Comparison of ENCODE assay signal across 8 cellular contexts in the genomic region with DNA sequence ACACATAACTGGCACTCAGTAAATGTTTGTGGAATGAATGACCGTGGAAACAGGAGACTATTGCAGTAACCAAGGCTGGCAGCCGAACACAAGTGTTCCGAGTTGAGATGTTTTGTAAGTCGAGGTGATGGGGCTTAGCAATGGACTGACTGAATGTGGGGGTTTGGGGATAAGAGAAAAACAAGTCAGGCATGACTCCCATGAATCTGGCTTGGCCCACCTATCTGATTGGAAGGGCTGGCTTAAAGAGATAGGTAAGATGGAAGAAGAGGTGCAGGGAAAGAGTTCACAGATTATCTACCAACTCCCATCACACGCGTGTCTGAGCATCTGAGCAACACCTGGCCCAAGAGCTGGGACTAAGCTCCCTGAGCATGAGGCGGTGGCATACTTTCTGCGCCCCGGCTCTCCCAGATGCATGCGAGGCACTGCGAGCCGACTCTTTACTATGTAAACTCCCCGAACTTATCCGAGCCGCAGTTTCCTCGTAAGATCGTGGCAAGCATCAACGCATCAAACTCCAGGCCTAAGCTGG. TPM values are rescaled to one million over a fixed set of nuclear protein-coding genes. Genes with fewer than 3 reads are reported as not detected.
DNase-seq lines count a peak whose midpoint lies in the region; ATAC-seq and TF ChIP-seq lines count a peak whose summit lies in the region.

No MANE protein-coding gene starts in this region.

- no peaks in the 10 kb centered on the region for H3K9me3 Mint-ChIP-seq in CD8-positive, alpha-beta T cell

- peaks cover 22% of the 10 kb centered on the region for H3K4me1 ChIP-seq in CD8-positive, alpha-beta T cell (ENCODE audit: insufficient read depth, low read length)
- peaks cover 18% of the 10 kb centered on the region for H3K4me1 ChIP-seq in effector memory CD4-positive, alpha-beta T cell (ENCODE audit: control insufficient read depth, insufficient read depth, low read length, poor library complexity, severe bottlenecking)
- peaks cover 18% of the 10 kb centered on the region for H3K4me1 ChIP-seq in neuron (ENCODE audit: insufficient read depth, low read length)

- no peaks in the 10 kb centered on the region for H3K9me3 ChIP-seq in CD8-positive, alpha-beta T cell (ENCODE audit: low read length)
- no peaks in the 10 kb centered on the region for H3K9me3 ChIP-seq in effector memory CD4-positive, alpha-beta T cell (ENCODE audit: control insufficient read depth, low read length)
- H3K9me3 ChIP-seq in neuron (ENCODE audit: low read length): no peaks in the 10 kb centered on the region

- H3K4me1 Mint-ChIP-seq in CD8-positive, alpha-beta T cell (ENCODE audit: low read depth): peaks cover 41% of the 10 kb centered on the region

- H3K27me3 ChIP-seq in CD8-positive, alpha-beta T cell (ENCODE audit: insufficient read depth, low read length): no peaks in the 10 kb centered on the region
- H3K27me3 ChIP-seq in effector memory CD4-positive, alpha-beta T cell (replicated peaks; ENCODE audit: control insufficient read depth, insufficient read depth, low read length, poor library complexity, severe bottlenecking): no peaks in the 10 kb centered on the region
- no peaks in the 10 kb centered on the region for H3K27me3 ChIP-seq in neuron (ENCODE audit: insufficient read depth, low read length)

- H3K27me3 Mint-ChIP-seq in CD8-positive, alpha-beta T cell (ENCODE audit: low read depth): no peaks in the 10 kb centered on the region

- CTCF ChIA-PET in CD8-positive, alpha-beta T cell (lab: Charles Lee): interaction anchor here (1.1 to 2.3 kb wide), 3 partner anchors 19 to 101 kb away, joined by 4 to 9 read pairs (median 6); a partner anchor contains a TSS

- TF ChIP-seq POLR2A in NB4 (IDR thresholded peaks at IDR 0.05; ENCODE audit: extremely low read depth, insufficient read length): no peak

- H3K4me3 Mint-ChIP-seq in CD8-positive, alpha-beta T cell: peak overlapping the region; percentile 99

- peak overlapping the region; percentile 97 for H3K27ac Mint-ChIP-seq in CD8-positive, alpha-beta T cell

- peak overlapping the region; percentile 56 for H2AFZ ChIP-seq in neuron (ENCODE audit: low read depth, low read length)

- peak overlapping the region; percentile 95 for H3K4me3 ChIP-seq in CD8-positive, alpha-beta T cell (ENCODE audit: low read depth, low read length)
- peak overlapping the region; percentile 90 for H3K4me3 ChIP-seq in NB4 (ENCODE audit: low read depth, low read length)
- H3K4me3 ChIP-seq in effector memory CD4-positive, alpha-beta T cell (ENCODE audit: insufficient read depth, low read depth, low read length, poor library complexity, severe bottlenecking): peak overlapping the region; percentile 85
- H3K4me3 ChIP-seq in neuron (ENCODE audit: low read length): peak overlapping the region; percentile 64

- no peaks in the 10 kb centered on the region for H3K36me3 ChIP-seq in CD8-positive, alpha-beta T cell (ENCODE audit: insufficient read depth, low read length)
- H3K36me3 ChIP-seq in effector memory CD4-positive, alpha-beta T cell (ENCODE audit: control insufficient read depth, insufficient read depth, low read length): peaks cover 9% of the 10 kb centered on the region
- peaks cover 20% of the 10 kb centered on the region for H3K36me3 ChIP-seq in neuron (ENCODE audit: insufficient read depth, low read length)

- peaks cover 28% of the 10 kb centered on the region for H3K36me3 Mint-ChIP-seq in CD8-positive, alpha-beta T cell

- intact Hi-C loops in CD8-positive, alpha-beta T cell (cut with DNase I, micrococcal nuclease): loop anchor here (1.0 to 10.0 kb wide), 7 partner anchors 15 to 618 kb away; a partner anchor contains a TSS

- DNase-seq in CD8-positive, alpha-beta T cell: no peak
- DNase-seq in NB4 (ENCODE audit: low read depth) (no peak), activated gamma-delta T cell (lab: John Stamatoyannopoulos, UW) (no peak), KBM-7 (no peak)
- DNase-seq in effector memory CD4-positive, alpha-beta T cell: no peak

- no peak for ATAC-seq in CD8-positive, alpha-beta T cell
- ATAC-seq in GM19023 (IDR thresholded peaks at IDR 0.05; ENCODE audit: unreplicated experiment) (no peak), GM18858 (IDR thresholded peaks at IDR 0.05; ENCODE audit: unreplicated experiment) (no peak)

- POLR2A ChIA-PET in CD8-positive, alpha-beta T cell (lab: Charles Lee): interaction anchor here (1.1 to 3.5 kb wide), 9 partner anchors 10 to 617 kb away, joined by 4 to 50 read pairs (median 7); a partner anchor contains a TSS

- TF ChIP-seq CTCF in CD8-positive, alpha-beta T cell (IDR thresholded peaks at IDR 0.05): no peak
- no peak for TF ChIP-seq CTCF in NB4 (IDR thresholded peaks at IDR 0.05; ENCODE audit: low read depth, low read length)

- H3K27ac ChIP-seq in CD8-positive, alpha-beta T cell (ENCODE audit: low read depth, low read length): peak overlapping the region; percentile 97
- peak overlapping the region; percentile 87 for H3K27ac ChIP-seq in effector memory CD4-positive, alpha-beta T cell (ENCODE audit: insufficient read depth, low read length, poor library complexity, severe bottlenecking)

- in situ Hi-C loops in KBM-7 (cut with MboI; ENCODE audit: low pct_unique_long_range_greater_than_20kb, low sequenced_read_pairs): no loop called here

RNA-seq across cellular contexts. Expression of a gene that starts 0.5 kb away (rescaled TPM):
- total RNA-seq in CD8-positive, alpha-beta T cell: 10 to 100 TPM; 32.5 to 34.6 TPM

RNA-seq across cellular contexts. Expression of a gene that starts 0.8 kb away (rescaled TPM):
- 10 to 100 TPM; 15.3 to 15.5 TPM for total RNA-seq in CD8-positive, alpha-beta T cell

RNA-seq across cellular contexts. Expression of a gene that starts 15.7 kb away (rescaled TPM):
- total RNA-seq in CD8-positive, alpha-beta T cell: 1 to 10 TPM; 3.7 to 4.6 TPM

RNA-seq across cellular contexts. Expression of a gene that starts 22.6 kb away (rescaled TPM):
- 10 to 100 TPM; 26.8 to 27.5 TPM for total RNA-seq in CD8-positive, alpha-beta T cell

RNA-seq across cellular contexts. Expression of a gene that starts 30.3 kb away (rescaled TPM):
- not detected for total RNA-seq in CD8-positive, alpha-beta T cell
